Comparison of ENCODE assay signal across 1 cellular context in genomic region chr5:43256261-43256966, GRCh38.
TF ChIP-seq lines count a peak whose summit lies in the region.

No MANE protein-coding gene starts in this region.

TF ChIP-seq in GM23338, 12 proteins besides CTCF, POLR2A, EP300 and RAD21 (continued from another document):
- TF ChIP-seq REST (IDR thresholded peaks at IDR 0.05; ENCODE audit: unreplicated experiment): no peak
- TF ChIP-seq NANOG (IDR thresholded peaks at IDR 0.05; ENCODE audit: borderline replicate concordance): no peak
